Comparison of ENCODE assay signal across 8 cellular contexts in the genomic region with DNA sequence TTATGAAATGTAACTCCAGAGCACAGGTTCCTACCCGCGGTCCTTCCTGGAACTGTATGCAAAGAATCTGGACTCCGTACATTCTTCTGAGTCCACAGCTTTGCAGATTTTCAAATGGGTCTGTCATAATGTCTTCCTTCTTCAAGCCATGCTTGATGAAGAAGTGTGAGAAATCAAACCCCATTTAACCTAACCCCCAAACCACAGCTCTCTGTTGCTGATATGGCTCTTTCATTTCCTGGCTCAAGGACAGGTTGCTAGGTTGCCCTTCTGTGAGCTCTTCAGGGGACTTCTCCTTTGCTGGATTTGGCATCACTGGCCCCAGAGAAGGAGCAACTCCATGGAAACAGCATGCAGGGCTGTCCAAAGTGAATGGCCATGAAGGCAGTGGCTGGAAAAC. TPM values are rescaled to one million over a fixed set of nuclear protein-coding genes. Genes with fewer than 3 reads are reported as not detected.
DNase-seq lines count a peak whose midpoint lies in the region; ATAC-seq and TF ChIP-seq lines count a peak whose summit lies in the region.
"Not testable (repeated sequence)": the region's sequence is repeated elsewhere in the genome, so short reads cannot be mapped to it uniquely, and the experiment has no call there.

No MANE protein-coding gene starts in this region.

- not testable (repeated sequence) for H3K9ac ChIP-seq in BLaER1 treated with 17β-estradiol and CSF1 and Interleukin-3, amounts not matched to agents 10 nM and 100 nM

- ATAC-seq in GM18508 (IDR thresholded peaks at IDR 0.05; ENCODE audit: insufficient read depth, unreplicated experiment) = peak; percentile 53
- ATAC-seq in GM19452 (IDR thresholded peaks at IDR 0.05; ENCODE audit: unreplicated experiment) = peak; percentile 58
- peak; percentile 41 for ATAC-seq in HG02610 (IDR thresholded peaks at IDR 0.05; ENCODE audit: unreplicated experiment)
- ATAC-seq in HG03103 (IDR thresholded peaks at IDR 0.05; ENCODE audit: low read depth, unreplicated experiment) = peak; percentile 41
- ATAC-seq in activated CD8-positive, alpha-beta T cell treated with anti-CD3 and anti-CD28 coated beads for 36 hours = not testable (repeated sequence)
- peak; percentile 59 for ATAC-seq in effector memory CD8-positive, alpha-beta T cell (replicated peaks)

- peaks cover 6 to 17% (median 11%) of the 10 kb centered on the region in 3 donors for H3K4me1 Mint-ChIP-seq in IgD-negative memory B cell
- H3K4me1 Mint-ChIP-seq in activated CD8-positive, alpha-beta T cell treated with anti-CD3 and anti-CD28 coated beads for 36 hours (ENCODE audit: low read depth) = peaks cover 25% of the 10 kb centered on the region
- peaks cover 15 to 23% of the 10 kb centered on the region in 2 donors for H3K4me1 Mint-ChIP-seq in effector memory CD8-positive, alpha-beta T cell (ENCODE audit: low read depth in 2 of 2)

- not testable (repeated sequence) for H3K27ac ChIP-seq in BLaER1 treated with 17β-estradiol and CSF1 and Interleukin-3, amounts not matched to agents 10 nM and 100 nM

- CTCF ChIA-PET in activated CD8-positive, alpha-beta T cell treated with anti-CD3 and anti-CD28 coated beads for 36 hours (lab: Charles Lee) = interaction anchor here (0.6 kb wide), 1 partner anchor 37 kb away, joined by 3 read pairs; no protein-coding TSS in a partner anchor

- H3K4me1 ChIP-seq in BLaER1 treated with 17β-estradiol and CSF1 and Interleukin-3, amounts not matched to agents 10 nM and 100 nM = peaks cover 0 to 20% (median 10%) of the 10 kb centered on the region in 10 experiments; a peak in 11 of 20 replicates

- intact Hi-C loops in activated CD8-positive, alpha-beta T cell treated with anti-CD3 and anti-CD28 coated beads for 36 hours (cut with micrococcal nuclease) = not testable (repeated sequence)

- H3K9me3 ChIP-seq in BLaER1 treated with 17β-estradiol and CSF1 and Interleukin-3, amounts not matched to agents 10 nM and 100 nM (replicated peaks in 1 of 11) = not testable (repeated sequence)

- not testable (repeated sequence) for H3K27me3 Mint-ChIP-seq in IgD-negative memory B cell; activated CD8-positive, alpha-beta T cell treated with anti-CD3 and anti-CD28 coated beads for 36 hours; effector memory CD8-positive, alpha-beta T cell

- H3K27ac Mint-ChIP-seq in IgD-negative memory B cell; activated CD8-positive, alpha-beta T cell treated with anti-CD3 and anti-CD28 coated beads for 36 hours: not testable (repeated sequence)
- H3K27ac Mint-ChIP-seq in effector memory CD8-positive, alpha-beta T cell = peak overlapping the region in 1 of 2 donors; percentile 28

- not testable (repeated sequence) for H3K4me3 ChIP-seq in BLaER1 treated with 17β-estradiol and CSF1 and Interleukin-3, amounts not matched to agents 10 nM and 100 nM

- not testable (repeated sequence) for H3K27me3 ChIP-seq in BLaER1 treated with 17β-estradiol and CSF1 and Interleukin-3, amounts not matched to agents 10 nM and 100 nM

- H3K36me3 ChIP-seq in BLaER1 treated with 17β-estradiol and CSF1 and Interleukin-3, amounts not matched to agents 10 nM and 100 nM = not testable (repeated sequence)

- H4K20me1 ChIP-seq in BLaER1 treated with 17β-estradiol and CSF1 and Interleukin-3, amounts not matched to agents 10 nM and 100 nM = not testable (repeated sequence)

- peak overlapping the region in 3 of 4 donors; percentile 9 to 32 (median 30) for H3K4me3 Mint-ChIP-seq in IgD-negative memory B cell
- peak overlapping the region; percentile 92 for H3K4me3 Mint-ChIP-seq in activated CD8-positive, alpha-beta T cell treated with anti-CD3 and anti-CD28 coated beads for 36 hours
- peak overlapping the region in 1 of 2 donors; percentile 96 for H3K4me3 Mint-ChIP-seq in effector memory CD8-positive, alpha-beta T cell

- TF ChIP-seq CTCF in activated CD8-positive, alpha-beta T cell treated with anti-CD3 and anti-CD28 coated beads for 36 hours (IDR thresholded peaks at IDR 0.05) = not testable (repeated sequence)

- not testable (repeated sequence) for H3K9me3 Mint-ChIP-seq in IgD-negative memory B cell; activated CD8-positive, alpha-beta T cell treated with anti-CD3 and anti-CD28 coated beads for 36 hours; effector memory CD8-positive, alpha-beta T cell

- H3K4me2 ChIP-seq in BLaER1 treated with 17β-estradiol and CSF1 and Interleukin-3, amounts not matched to agents 10 nM and 100 nM = peak overlapping the region in 7 of 11 experiments; percentile 51 to 77 (median 69); a peak in 9 of 22 replicates

- DNase-seq in activated CD8-positive, alpha-beta T cell treated with anti-CD3 and anti-CD28 coated beads for 36 hours = peak; percentile 14
- DNase-seq in effector memory CD8-positive, alpha-beta T cell = peak in 2 of 3 experiments; percentile 1 to 8

- H3K36me3 Mint-ChIP-seq in IgD-negative memory B cell; effector memory CD8-positive, alpha-beta T cell (ENCODE audit: insufficient read depth): not testable (repeated sequence)
- peaks cover 10% of the 10 kb centered on the region for H3K36me3 Mint-ChIP-seq in activated CD8-positive, alpha-beta T cell treated with anti-CD3 and anti-CD28 coated beads for 36 hours (ENCODE audit: low read depth)

- POLR2A ChIA-PET in activated CD8-positive, alpha-beta T cell treated with anti-CD3 and anti-CD28 coated beads for 36 hours (lab: Charles Lee) = interaction anchor here (1.3 kb wide), 1 partner anchor 192 kb away, joined by 4 read pairs; a partner anchor contains a TSS

RNA-seq across cellular contexts. Expression of a gene that starts 41.9 kb away (rescaled TPM):
- 13.8 TPM for polyA plus RNA-seq in IgD-negative memory B cell
- 1 to 10 TPM; 6.7 to 7.2 TPM for total RNA-seq in activated CD8-positive, alpha-beta T cell treated with anti-CD3 and anti-CD28 coated beads for 36 hours
